In genomic region chr1:10724511-10724910, GRCh38 we compare ENCODE assay signal across 18 cellular contexts.
DNase-seq lines count a peak whose midpoint lies in the region; ATAC-seq and TF ChIP-seq lines count a peak whose summit lies in the region.
"Had no signal": no experiment of that assay in that cellular context is flagged by ENCODE, and none has a peak within 500 bp of the region (broad histone marks: within the 10 kb centered on the region; RNA-seq: fewer than 3 reads in every experiment).

No MANE protein-coding gene starts in this region.

- dilution Hi-C loops in mammary epithelial cell (cut with HindIII; ENCODE audit: low sequenced_read_pairs): no loop called here

- POLR2A ChIA-PET in MCF 10A (lab: Yijun Ruan, JAX): interaction anchor here (0.8 kb wide), 1 partner anchor 62 kb away, joined by 5 read pairs; no protein-coding TSS in a partner anchor

- intact Hi-C loops in MCF 10A (cut with micrococcal nuclease) (no loop called here), mammary epithelial cell (cut with micrococcal nuclease) (no loop called here), heart right ventricle (cut with DNase I) (no loop called here), uterus (cut with DNase I; ENCODE audit: low total_unique reads) (no loop called here), right lobe of liver (cut with DNase I) (no loop called here)

- H3K27ac Mint-ChIP-seq in MCF 10A (ENCODE audit: low read depth, unreplicated experiment): peak overlapping the region; percentile 82
- H3K27ac Mint-ChIP-seq in osteocyte (ENCODE audit: unreplicated experiment): peak overlapping the region; percentile 27
- no peak overlapping the region for H3K27ac Mint-ChIP-seq in neural progenitor cell
- H3K27ac Mint-ChIP-seq: activated naive CD8-positive, alpha-beta T cell treated with anti-CD3 and anti-CD28 coated beads, Interleukin-2, amount 10 ng/mL, durations not matched to agents 7 days and 5 days; CD4-positive, alpha-beta T cell; HFFc6; memory B cell had no signal

- H3K4me1 ChIP-seq in mammary epithelial cell (ENCODE audit: insufficient read depth, low read length) (peaks cover 39% of the 10 kb centered on the region), heart right ventricle (peaks cover 17 to 88% (median 73%) of the 10 kb centered on the region in 9 donors), uterus (no peaks in the 10 kb centered on the region), right lobe of liver (peaks cover 0 to 19% (median 6%) of the 10 kb centered on the region in 4 donors), neural progenitor cell (peaks cover 53% of the 10 kb centered on the region)

- H3K36me3 ChIP-seq in mammary epithelial cell (ENCODE audit: insufficient read depth, low read length): no peaks in the 10 kb centered on the region
- no peaks in the 10 kb centered on the region for H3K36me3 ChIP-seq in heart right ventricle
- H3K36me3 ChIP-seq in uterus: no peaks in the 10 kb centered on the region
- no peaks in the 10 kb centered on the region for H3K36me3 ChIP-seq in right lobe of liver
- no peaks in the 10 kb centered on the region for H3K36me3 ChIP-seq in neural progenitor cell

- BruUV-seq in MCF 10A (replicated peaks; lab: Mats Ljungman, UMichigan) (no TSS peak), mammary epithelial cell (replicated peaks; lab: Mats Ljungman, UMichigan) (no TSS peak)

- H3K4me3 ChIP-seq in mammary epithelial cell (replicated peaks in 1 of 3; ENCODE audit: insufficient read depth in 1 of 3, low read depth in 2 of 3, low read length in 3 of 3) (no peak overlapping the region), heart right ventricle (no peak overlapping the region), uterus (no peak overlapping the region), right lobe of liver (no peak overlapping the region), neural progenitor cell (no peak overlapping the region)

- DNase-seq in MCF 10A (ENCODE audit: unreplicated experiment) (no peak), mammary epithelial cell (no peak), heart right ventricle (no peak), osteocyte (ENCODE audit: extremely low spot score, unreplicated experiment) (no peak), uterus (no peak), right lobe of liver (no peak), neural progenitor cell (ENCODE audit: low spot score) (no peak)
- DNase-seq: activated naive CD8-positive, alpha-beta T cell treated with anti-CD3 and anti-CD28 coated beads, Interleukin-2, amount 10 ng/mL, durations not matched to agents 7 days and 5 days; activated T-cell treated with anti-CD3 and anti-CD28 coated beads, Interleukin-2, amount 50 U/mL, for 4 hours; CD4-positive, alpha-beta T cell; central memory CD4-positive, alpha-beta T cell; DND-41; effector CD8-positive, alpha-beta T cell; stimulated activated CD4-positive, alpha-beta T cell treated with anti-CD3 and anti-CD28 coated beads, Interleukin-4, amount 100 ng/mL, for 4 hours; trophoblast cell had no signal

- H3K9me3 ChIP-seq in mammary epithelial cell (replicated peaks; ENCODE audit: insufficient read depth, low read length): no peaks in the 10 kb centered on the region
- H3K9me3 ChIP-seq in heart right ventricle: no peaks in the 10 kb centered on the region
- no peaks in the 10 kb centered on the region for H3K9me3 ChIP-seq in uterus
- no peaks in the 10 kb centered on the region for H3K9me3 ChIP-seq in right lobe of liver
- no peaks in the 10 kb centered on the region for H3K9me3 ChIP-seq in neural progenitor cell (ENCODE audit: low read depth)

- ATAC-seq in heart right ventricle (peak in 6 of 8 donors; percentile 0 to 20 (median 3)), right lobe of liver (no peak), HG02884 (IDR thresholded peaks at IDR 0.05; ENCODE audit: unreplicated experiment) (no peak)
- ATAC-seq: activated T-cell treated with anti-CD3 and anti-CD28 coated beads, Interleukin-2, amount 50 U/mL, for 4 hours had no signal

- H3K79me2 ChIP-seq in mammary epithelial cell (ENCODE audit: insufficient read depth, low read length) (no peaks in the 10 kb centered on the region), neural progenitor cell (ENCODE audit: low read depth) (no peaks in the 10 kb centered on the region)

- H4K20me1 ChIP-seq in mammary epithelial cell (ENCODE audit: insufficient read depth, low read length): no peaks in the 10 kb centered on the region
- no peaks in the 10 kb centered on the region for H4K20me1 ChIP-seq in neural progenitor cell (ENCODE audit: low read depth)

- H3K27me3 Mint-ChIP-seq in MCF 10A (ENCODE audit: insufficient read depth, unreplicated experiment) (no peaks in the 10 kb centered on the region), osteocyte (ENCODE audit: unreplicated experiment) (peaks cover 18% of the 10 kb centered on the region), neural progenitor cell (ENCODE audit: insufficient read depth, low read depth) (peaks cover 15% of the 10 kb centered on the region)
- H3K27me3 Mint-ChIP-seq: CD4-positive, alpha-beta T cell had no signal

- H3K4me2 ChIP-seq in mammary epithelial cell (ENCODE audit: insufficient read depth, low read depth, low read length) (no peak overlapping the region), neural progenitor cell (no peak overlapping the region)

- H3K9ac ChIP-seq in mammary epithelial cell (ENCODE audit: insufficient read depth, low read length) (no peak overlapping the region), neural progenitor cell (no peak overlapping the region)

- peaks cover 14% of the 10 kb centered on the region for H3F3A ChIP-seq in neural progenitor cell (ENCODE audit: low read depth)

- no peak overlapping the region for H2AFZ ChIP-seq in mammary epithelial cell (ENCODE audit: low read depth, low read length)
- no peak overlapping the region for H2AFZ ChIP-seq in neural progenitor cell (replicated peaks)

- H3K9me3 Mint-ChIP-seq in MCF 10A (ENCODE audit: unreplicated experiment): no peaks in the 10 kb centered on the region
- no peaks in the 10 kb centered on the region for H3K9me3 Mint-ChIP-seq in osteocyte (ENCODE audit: unreplicated experiment)
- no peaks in the 10 kb centered on the region for H3K9me3 Mint-ChIP-seq in neural progenitor cell
- H3K9me3 Mint-ChIP-seq: activated naive CD8-positive, alpha-beta T cell treated with anti-CD3 and anti-CD28 coated beads, Interleukin-2, amount 10 ng/mL, durations not matched to agents 7 days and 5 days; activated T-cell treated with anti-CD3 and anti-CD28 coated beads, Interleukin-2, amount 50 U/mL, for 4 hours; CD4-positive, alpha-beta T cell; HFFc6; memory B cell had no signal

- H3K4me3 Mint-ChIP-seq in MCF 10A (ENCODE audit: unreplicated experiment) (no peak overlapping the region), osteocyte (ENCODE audit: unreplicated experiment) (no peak overlapping the region), neural progenitor cell (no peak overlapping the region)
- H3K4me3 Mint-ChIP-seq: activated naive CD8-positive, alpha-beta T cell treated with anti-CD3 and anti-CD28 coated beads, Interleukin-2, amount 10 ng/mL, durations not matched to agents 7 days and 5 days; activated T-cell treated with anti-CD3 and anti-CD28 coated beads, Interleukin-2, amount 50 U/mL, for 4 hours; CD4-positive, alpha-beta T cell; memory B cell had no signal

- H3K27me3 ChIP-seq in mammary epithelial cell (ENCODE audit: insufficient read depth, low read length) (no peaks in the 10 kb centered on the region), heart right ventricle (no peaks in the 10 kb centered on the region), uterus (no peaks in the 10 kb centered on the region), right lobe of liver (no peaks in the 10 kb centered on the region), neural progenitor cell (no peaks in the 10 kb centered on the region)

- TF ChIP-seq CTCF in MCF 10A (IDR thresholded peaks at IDR 0.05; ENCODE audit: unreplicated experiment) (no peak), mammary epithelial cell (conservative IDR thresholded peaks at IDR 0.05 in 1 of 2, IDR thresholded peaks at IDR 0.05 in 1 of 2; ENCODE audit: extremely low read depth in 1 of 2, insufficient read depth in 1 of 2, low read depth in 1 of 2, low read length in 2 of 2) (no peak), heart right ventricle (IDR thresholded peaks at IDR 0.05) (no peak), osteocyte (IDR thresholded peaks at IDR 0.05) (no peak), uterus (IDR thresholded peaks at IDR 0.05) (no peak), right lobe of liver (IDR thresholded peaks at IDR 0.05) (no peak), neural progenitor cell (IDR thresholded peaks at IDR 0.05) (no peak)

- WGBS in mammary epithelial cell (ENCODE audit: low coverage, missing lambda C conversion rate): 94% methylated on average over 4 of the region's 4 CpGs
- WGBS in heart right ventricle, 2 donors: 59 to 72% methylated on average over 4 of the region's 4 CpGs
- 84% methylated on average over 3 of the region's 4 CpGs for WGBS in right lobe of liver (ENCODE audit: insufficient coverage, low coverage, low lambda C conversion rate, missing lambda C conversion rate)

- in situ Hi-C loops in mammary epithelial cell (cut with MboI; ENCODE audit: low sequenced_read_pairs in 2 of 2): no loop called here

- H3K36me3 Mint-ChIP-seq in MCF 10A (ENCODE audit: insufficient read depth, unreplicated experiment) (no peaks in the 10 kb centered on the region), osteocyte (ENCODE audit: unreplicated experiment) (no peaks in the 10 kb centered on the region), neural progenitor cell (peaks cover 2% of the 10 kb centered on the region)
- H3K36me3 Mint-ChIP-seq: activated naive CD8-positive, alpha-beta T cell treated with anti-CD3 and anti-CD28 coated beads, Interleukin-2, amount 10 ng/mL, durations not matched to agents 7 days and 5 days; memory B cell had no signal

- H3K4me1 Mint-ChIP-seq in MCF 10A (ENCODE audit: insufficient read depth, unreplicated experiment) (peaks cover 4% of the 10 kb centered on the region), osteocyte (ENCODE audit: unreplicated experiment) (peaks cover 18% of the 10 kb centered on the region), neural progenitor cell (peaks cover 79% of the 10 kb centered on the region)
- H3K4me1 Mint-ChIP-seq: activated naive CD8-positive, alpha-beta T cell treated with anti-CD3 and anti-CD28 coated beads, Interleukin-2, amount 10 ng/mL, durations not matched to agents 7 days and 5 days; memory B cell had no signal

- TF ChIP-seq POLR2A in uterus (IDR thresholded peaks at IDR 0.05) (no peak), right lobe of liver (IDR thresholded peaks at IDR 0.05) (no peak)

- no peak overlapping the region for H3K27ac ChIP-seq in mammary epithelial cell (ENCODE audit: insufficient read depth, low read depth, low read length)
- H3K27ac ChIP-seq in heart right ventricle: peak overlapping the region; percentile 69 to 99 (median 94)
- peak overlapping the region; percentile 54 to 65 for H3K27ac ChIP-seq in uterus
- H3K27ac ChIP-seq in right lobe of liver: no peak overlapping the region
- no peak overlapping the region for H3K27ac ChIP-seq in neural progenitor cell

- CTCF ChIA-PET in MCF 10A (lab: Yijun Ruan, JAX) (interaction anchor here (0.7 kb wide), 1 partner anchor 70 kb away, joined by 4 read pairs; no protein-coding TSS in a partner anchor), mammary epithelial cell (lab: Charles Lee; ENCODE audit: low non-redundant PET) (no interaction called here)

Comparison
In these comparisons a context has a peak if more than half of its experiments do, and no peak if none do; other contexts are left out.
1. H3K27ac ChIP-seq: peak in heart right ventricle (10 of 10) and uterus (2 of 2); none in mammary epithelial cell (single experiment), right lobe of liver (0 of 3) and neural progenitor cell (single experiment).
2. ATAC-seq: peak in heart right ventricle (6 of 8); none in right lobe of liver (0 of 4) and HG02884 (single experiment).